Comparison of ENCODE assay signal across 9 cellular contexts in the genomic region with DNA sequence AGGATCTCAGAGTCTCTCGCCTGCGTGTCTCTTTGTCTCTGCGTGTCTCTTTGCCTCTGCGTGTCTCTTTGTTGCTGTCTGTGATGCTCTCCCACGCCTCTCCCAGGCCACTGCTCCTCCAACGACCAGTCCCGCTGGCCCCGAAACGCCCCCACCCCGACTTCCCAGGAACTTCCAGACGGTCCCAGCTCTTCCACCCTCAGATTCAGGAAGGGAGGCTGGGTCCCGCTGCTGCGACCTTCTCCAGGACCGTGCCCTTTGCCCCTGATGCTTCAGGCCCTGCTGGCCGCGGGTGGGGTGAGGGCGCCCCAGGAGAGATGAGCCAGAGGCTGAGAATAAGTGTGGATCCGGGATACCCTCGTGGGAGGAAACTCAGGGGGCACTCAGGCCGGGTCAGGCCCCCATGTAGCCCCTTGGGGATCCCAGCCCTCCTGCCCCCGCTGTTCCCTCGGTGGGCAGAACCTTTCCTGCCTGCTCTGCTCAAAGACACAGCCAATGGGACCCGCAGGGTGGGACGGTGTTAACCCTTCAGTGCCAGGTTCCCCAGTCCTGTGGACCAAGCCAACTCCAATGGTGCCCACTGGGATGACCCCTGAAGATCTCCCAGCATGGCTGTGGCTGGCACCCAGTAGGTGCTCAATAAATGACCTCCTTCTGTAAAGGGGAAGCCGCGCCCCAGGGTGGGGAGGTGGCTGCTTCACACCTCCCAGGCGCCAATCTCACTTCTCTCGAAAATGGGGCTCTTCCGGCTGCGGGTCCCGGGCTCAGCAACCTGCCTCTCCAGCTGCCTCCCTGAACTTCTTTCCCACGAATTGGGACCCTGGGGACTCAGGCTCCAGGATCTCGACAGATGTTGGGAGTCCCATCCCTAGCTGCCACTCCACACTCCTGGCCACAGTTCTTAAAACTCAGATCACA. TPM values are rescaled to one million over a fixed set of nuclear protein-coding genes. Genes with fewer than 3 reads are reported as not detected.
A peak's percentile ranks its signal among the peaks of the same experiment; 100 is the strongest.
DNase-seq lines count a peak whose midpoint lies in the region; ATAC-seq, FAIRE-seq and TF ChIP-seq lines count a peak whose summit lies in the region.
"Had no signal": no experiment of that assay in that cellular context is flagged by ENCODE, and none has a peak within 500 bp of the region (broad histone marks: within the 10 kb centered on the region; RNA-seq: fewer than 3 reads in every experiment).

No MANE protein-coding gene starts in this region.

- H3K27me3 Mint-ChIP-seq in activated CD4-positive, alpha-beta memory T cell treated with anti-CD3 and anti-CD28 coated beads, Interleukin-2, amount 10 ng/mL, durations not matched to agents 7 days and 5 days, result peaks cover 59% of the 10 kb centered on the region
- peaks cover 45% of the 10 kb centered on the region for H3K27me3 Mint-ChIP-seq in activated CD4-positive, alpha-beta memory T cell treated with anti-CD3 and anti-CD28 coated beads for 36 hours
- H3K27me3 Mint-ChIP-seq in glutamatergic neuron (ENCODE audit: unreplicated experiment), result peaks cover 25% of the 10 kb centered on the region
- peaks cover 61% of the 10 kb centered on the region for H3K27me3 Mint-ChIP-seq in stimulated activated memory B cell treated with anti-CD40 and anti-IgM and Interleukin-4, amounts not matched to agents 10 μg/mL and 1 μg/mL and 100 μg/mL, for 72 hours

- peaks cover 32% of the 10 kb centered on the region for H3K4me1 Mint-ChIP-seq in activated CD4-positive, alpha-beta memory T cell treated with anti-CD3 and anti-CD28 coated beads, Interleukin-2, amount 10 ng/mL, durations not matched to agents 7 days and 5 days
- H3K4me1 Mint-ChIP-seq in activated CD4-positive, alpha-beta memory T cell treated with anti-CD3 and anti-CD28 coated beads for 36 hours (ENCODE audit: low read depth), result peaks cover 22% of the 10 kb centered on the region
- peaks cover 11% of the 10 kb centered on the region for H3K4me1 Mint-ChIP-seq in glutamatergic neuron (ENCODE audit: low read depth, unreplicated experiment)
- H3K4me1 Mint-ChIP-seq in stimulated activated memory B cell treated with anti-CD40 and anti-IgM and Interleukin-4, amounts not matched to agents 10 μg/mL and 1 μg/mL and 100 μg/mL, for 72 hours, result peaks cover 35% of the 10 kb centered on the region

- peak overlapping the region; percentile 45 for H3K27ac Mint-ChIP-seq in activated CD4-positive, alpha-beta memory T cell treated with anti-CD3 and anti-CD28 coated beads, Interleukin-2, amount 10 ng/mL, durations not matched to agents 7 days and 5 days
- H3K27ac Mint-ChIP-seq in activated CD4-positive, alpha-beta memory T cell treated with anti-CD3 and anti-CD28 coated beads for 36 hours, result no peak overlapping the region
- no peak overlapping the region for H3K27ac Mint-ChIP-seq in glutamatergic neuron (ENCODE audit: unreplicated experiment)
- no peak overlapping the region for H3K27ac Mint-ChIP-seq in stimulated activated memory B cell treated with anti-CD40 and anti-IgM and Interleukin-4, amounts not matched to agents 10 μg/mL and 1 μg/mL and 100 μg/mL, for 72 hours

- no peak overlapping the region for H3K9ac ChIP-seq in SK-N-MC (ENCODE audit: insufficient read length)

- TF ChIP-seq CTCF in glutamatergic neuron (IDR thresholded peaks at IDR 0.05; ENCODE audit: partially characterized antibody, unreplicated experiment), result no peak

- no peaks in the 10 kb centered on the region for H3K9me3 ChIP-seq in SK-N-MC (ENCODE audit: low read depth, low read length)

- POLR2A ChIA-PET in activated CD4-positive, alpha-beta memory T cell treated with anti-CD3 and anti-CD28 coated beads, Interleukin-2, amount 10 ng/mL, durations not matched to agents 7 days and 5 days (lab: Charles Lee), result interaction anchor here (1.3 to 1.5 kb wide), 2 partner anchors 12 to 51 kb away, joined by 3 to 5 read pairs; no protein-coding TSS in a partner anchor
- POLR2A ChIA-PET in activated CD4-positive, alpha-beta memory T cell treated with anti-CD3 and anti-CD28 coated beads for 36 hours (lab: Charles Lee), result interaction anchor here (0.6 kb wide), 1 partner anchor 122 kb away, joined by 3 read pairs; no protein-coding TSS in a partner anchor

- H3K36me3 ChIP-seq in SK-N-MC (ENCODE audit: insufficient read depth, low read length), result no peaks in the 10 kb centered on the region; the same call in 1 of the 2 replicates

- no peaks in the 10 kb centered on the region for H3K36me3 Mint-ChIP-seq in activated CD4-positive, alpha-beta memory T cell treated with anti-CD3 and anti-CD28 coated beads, Interleukin-2, amount 10 ng/mL, durations not matched to agents 7 days and 5 days (ENCODE audit: low read depth)
- H3K36me3 Mint-ChIP-seq in activated CD4-positive, alpha-beta memory T cell treated with anti-CD3 and anti-CD28 coated beads for 36 hours, result no peaks in the 10 kb centered on the region
- H3K36me3 Mint-ChIP-seq in glutamatergic neuron (ENCODE audit: unreplicated experiment), result no peaks in the 10 kb centered on the region
- no peaks in the 10 kb centered on the region for H3K36me3 Mint-ChIP-seq in stimulated activated memory B cell treated with anti-CD40 and anti-IgM and Interleukin-4, amounts not matched to agents 10 μg/mL and 1 μg/mL and 100 μg/mL, for 72 hours

- peak overlapping the region; percentile 86; the same call in 1 of the 2 replicates for H3K4me3 ChIP-seq in SK-N-MC

- H3K9me3 Mint-ChIP-seq in activated CD4-positive, alpha-beta memory T cell treated with anti-CD3 and anti-CD28 coated beads, Interleukin-2, amount 10 ng/mL, durations not matched to agents 7 days and 5 days, result no peaks in the 10 kb centered on the region
- H3K9me3 Mint-ChIP-seq in activated CD4-positive, alpha-beta memory T cell treated with anti-CD3 and anti-CD28 coated beads for 36 hours, result no peaks in the 10 kb centered on the region
- peaks cover 6% of the 10 kb centered on the region for H3K9me3 Mint-ChIP-seq in glutamatergic neuron (ENCODE audit: unreplicated experiment)
- H3K9me3 Mint-ChIP-seq in stimulated activated memory B cell treated with anti-CD40 and anti-IgM and Interleukin-4, amounts not matched to agents 10 μg/mL and 1 μg/mL and 100 μg/mL, for 72 hours, result no peaks in the 10 kb centered on the region

- DNase-seq in activated CD4-positive, alpha-beta memory T cell treated with anti-CD3 and anti-CD28 coated beads, Interleukin-2, amount 10 ng/mL, durations not matched to agents 7 days and 5 days, result peak; percentile 38
- no peak for DNase-seq in activated CD4-positive, alpha-beta memory T cell treated with anti-CD3 and anti-CD28 coated beads for 36 hours
- DNase-seq in SK-N-MC (ENCODE audit: low read depth, low spot score) (no peak), glutamatergic neuron (no peak), SW480 (ENCODE audit: low spot score) (no peak), GM19239 (ENCODE audit: insufficient read length, low spot score) (no peak)
- DNase-seq: AML-193 had no signal

- H3K27ac ChIP-seq in SK-N-MC, result no peak overlapping the region

- FAIRE-seq in GM19239 (lab: Jason Lieb, UNC), result no peak

- peak; percentile 31 for ATAC-seq in stimulated activated memory B cell treated with anti-CD40 and anti-IgM and Interleukin-4, amounts not matched to agents 10 μg/mL and 1 μg/mL and 100 μg/mL, for 72 hours
- ATAC-seq in HG03432 (IDR thresholded peaks at IDR 0.05; ENCODE audit: unreplicated experiment), result no peak

- CTCF ChIA-PET in activated CD4-positive, alpha-beta memory T cell treated with anti-CD3 and anti-CD28 coated beads, Interleukin-2, amount 10 ng/mL, durations not matched to agents 7 days and 5 days (lab: Charles Lee), result interaction anchor here (0.7 to 1.0 kb wide), 3 partner anchors 9 to 33 kb away, joined by 3 to 5 read pairs (median 4); no protein-coding TSS in a partner anchor
- CTCF ChIA-PET in activated CD4-positive, alpha-beta memory T cell treated with anti-CD3 and anti-CD28 coated beads for 36 hours (lab: Charles Lee), result interaction anchor here (0.6 to 1.4 kb wide), 2 partner anchors 199 to 213 kb away, joined by 3 to 5 read pairs; partner anchors contain the start of gene DNM2

- H3K4me3 Mint-ChIP-seq in activated CD4-positive, alpha-beta memory T cell treated with anti-CD3 and anti-CD28 coated beads, Interleukin-2, amount 10 ng/mL, durations not matched to agents 7 days and 5 days, result peak overlapping the region; percentile 34
- H3K4me3 Mint-ChIP-seq in activated CD4-positive, alpha-beta memory T cell treated with anti-CD3 and anti-CD28 coated beads for 36 hours, result no peak overlapping the region
- H3K4me3 Mint-ChIP-seq in glutamatergic neuron (ENCODE audit: unreplicated experiment), result peak overlapping the region; percentile 68
- H3K4me3 Mint-ChIP-seq in stimulated activated memory B cell treated with anti-CD40 and anti-IgM and Interleukin-4, amounts not matched to agents 10 μg/mL and 1 μg/mL and 100 μg/mL, for 72 hours, result no peak overlapping the region

- intact Hi-C loops in activated CD4-positive, alpha-beta memory T cell treated with anti-CD3 and anti-CD28 coated beads for 36 hours (cut with micrococcal nuclease), result no loop called here

RNA-seq across cellular contexts. Expression of gene S1PR5, which starts 1.5 kb away (rescaled TPM):
- total RNA-seq in activated CD4-positive, alpha-beta memory T cell treated with anti-CD3 and anti-CD28 coated beads, Interleukin-2, amount 10 ng/mL, durations not matched to agents 7 days and 5 days, result under 1 TPM; 0.63 to 0.68 TPM
- under 1 TPM; 0.12 to 0.40 TPM for total RNA-seq in activated CD4-positive, alpha-beta memory T cell treated with anti-CD3 and anti-CD28 coated beads for 36 hours
- not detected for total RNA-seq in glutamatergic neuron (ENCODE audit: unreplicated experiment)

RNA-seq across cellular contexts. Expression of gene KEAP1, which starts 15.5 kb away (rescaled TPM):
- total RNA-seq in activated CD4-positive, alpha-beta memory T cell treated with anti-CD3 and anti-CD28 coated beads, Interleukin-2, amount 10 ng/mL, durations not matched to agents 7 days and 5 days, result 100 to 1,000 TPM in 1 of 2 experiments, 10 to 100 TPM in 1; 97.1 to 103 TPM
- total RNA-seq in activated CD4-positive, alpha-beta memory T cell treated with anti-CD3 and anti-CD28 coated beads for 36 hours, result 10 to 100 TPM; 68.0 to 71.0 TPM
- 44.1 TPM for total RNA-seq in glutamatergic neuron (ENCODE audit: unreplicated experiment)

RNA-seq across cellular contexts. Expression of gene ATG4D, which starts 25.0 kb away (rescaled TPM):
- total RNA-seq in activated CD4-positive, alpha-beta memory T cell treated with anti-CD3 and anti-CD28 coated beads, Interleukin-2, amount 10 ng/mL, durations not matched to agents 7 days and 5 days, result 10 to 100 TPM; 38.1 to 39.2 TPM
- total RNA-seq in activated CD4-positive, alpha-beta memory T cell treated with anti-CD3 and anti-CD28 coated beads for 36 hours, result 10 to 100 TPM; 23.8 to 26.7 TPM
- 56.1 TPM for total RNA-seq in glutamatergic neuron (ENCODE audit: unreplicated experiment)

RNA-seq across cellular contexts. Expression of gene KRI1, which starts 47.1 kb away (rescaled TPM):
- 10 to 100 TPM; 45.5 TPM for total RNA-seq in activated CD4-positive, alpha-beta memory T cell treated with anti-CD3 and anti-CD28 coated beads, Interleukin-2, amount 10 ng/mL, durations not matched to agents 7 days and 5 days
- 10 to 100 TPM; 46.2 to 52.3 TPM for total RNA-seq in activated CD4-positive, alpha-beta memory T cell treated with anti-CD3 and anti-CD28 coated beads for 36 hours
- total RNA-seq in glutamatergic neuron (ENCODE audit: unreplicated experiment), result 24.1 TPM

RNA-seq across cellular contexts. Expression of gene CDKN2D, which starts 50.1 kb away (rescaled TPM):
- total RNA-seq in activated CD4-positive, alpha-beta memory T cell treated with anti-CD3 and anti-CD28 coated beads, Interleukin-2, amount 10 ng/mL, durations not matched to agents 7 days and 5 days, result 10 to 100 TPM; 85.4 to 89.4 TPM
- total RNA-seq in activated CD4-positive, alpha-beta memory T cell treated with anti-CD3 and anti-CD28 coated beads for 36 hours, result 10 to 100 TPM; 68.6 to 68.8 TPM
- 68.3 TPM for total RNA-seq in glutamatergic neuron (ENCODE audit: unreplicated experiment)

Comparison
In these comparisons a context has a peak if more than half of its experiments do, and no peak if none do; other contexts are left out.
1. H3K4me3 Mint-ChIP-seq: peak in activated CD4-positive, alpha-beta memory T cell treated with anti-CD3 and anti-CD28 coated beads, Interleukin-2, amount 10 ng/mL, durations not matched to agents 7 days and 5 days (single experiment) and glutamatergic neuron (single experiment); none in activated CD4-positive, alpha-beta memory T cell treated with anti-CD3 and anti-CD28 coated beads for 36 hours (single experiment) and stimulated activated memory B cell treated with anti-CD40 and anti-IgM and Interleukin-4, amounts not matched to agents 10 μg/mL and 1 μg/mL and 100 μg/mL, for 72 hours (single experiment).